In genomic region chr2:162838141-162838500, GRCh38 we compare ENCODE assay signal across 13 cellular contexts. TPM values are rescaled to one million over a fixed set of nuclear protein-coding genes. Genes with fewer than 3 reads are reported as not detected.
DNase-seq lines count a peak whose midpoint lies in the region; ATAC-seq and TF ChIP-seq lines count a peak whose summit lies in the region.
"Had no signal": no experiment of that assay in that cellular context is flagged by ENCODE, and none has a peak within 500 bp of the region (broad histone marks: within the 10 kb centered on the region; RNA-seq: fewer than 3 reads in every experiment).

No MANE protein-coding gene starts in this region.

- peaks cover 5% of the 10 kb centered on the region for H3K9me3 Mint-ChIP-seq in stimulated activated effector memory CD8-positive, alpha-beta T cell treated with anti-CD3 and anti-CD28 coated beads, Interleukin-12 subunit alpha, Interleukin-12 subunit beta, amount 100 ng/mL, for 72 hours

- H3K27me3 ChIP-seq in WERI-Rb-1 (ENCODE audit: insufficient read depth, low read depth, severe bottlenecking) = no peaks in the 10 kb centered on the region

- H3K36me3 ChIP-seq in WERI-Rb-1 (no peaks in the 10 kb centered on the region), mesodermal cell (ENCODE audit: control insufficient read depth, insufficient read depth, low read length) (no peaks in the 10 kb centered on the region)

- H3K4me3 ChIP-seq in WERI-Rb-1 (ENCODE audit: low read depth, low read length) = peak overlapping the region; percentile 96
- peak overlapping the region; percentile 40 for H3K4me3 ChIP-seq in mesodermal cell (ENCODE audit: extremely low read depth, insufficient read depth, low read length, poor library complexity, severe bottlenecking)
- H3K4me3 ChIP-seq: GM12878 had no signal

- H3K4me1 ChIP-seq in mesodermal cell (ENCODE audit: control insufficient read depth, insufficient read depth, low read length, poor library complexity, severe bottlenecking) = peaks cover 6% of the 10 kb centered on the region

- H3K4me1 Mint-ChIP-seq in stimulated activated effector memory CD8-positive, alpha-beta T cell treated with anti-CD3 and anti-CD28 coated beads, Interleukin-12 subunit alpha, Interleukin-12 subunit beta, amount 100 ng/mL, for 72 hours = no peaks in the 10 kb centered on the region

- TF ChIP-seq CTCF in WERI-Rb-1 (IDR thresholded peaks at IDR 0.05; ENCODE audit: low read depth, low read length) = no peak

- no peak overlapping the region for H3K4me3 Mint-ChIP-seq in stimulated activated effector memory CD8-positive, alpha-beta T cell treated with anti-CD3 and anti-CD28 coated beads, Interleukin-12 subunit alpha, Interleukin-12 subunit beta, amount 100 ng/mL, for 72 hours

- H3K36me3 Mint-ChIP-seq in stimulated activated effector memory CD8-positive, alpha-beta T cell treated with anti-CD3 and anti-CD28 coated beads, Interleukin-12 subunit alpha, Interleukin-12 subunit beta, amount 100 ng/mL, for 72 hours = no peaks in the 10 kb centered on the region

- no peak for ATAC-seq in stimulated activated effector memory CD8-positive, alpha-beta T cell treated with anti-CD3 and anti-CD28 coated beads, Interleukin-12 subunit alpha, Interleukin-12 subunit beta, amount 100 ng/mL, for 72 hours
- ATAC-seq: GM12878 had no signal

- H3K27ac Mint-ChIP-seq in stimulated activated effector memory CD8-positive, alpha-beta T cell treated with anti-CD3 and anti-CD28 coated beads, Interleukin-12 subunit alpha, Interleukin-12 subunit beta, amount 100 ng/mL, for 72 hours = no peak overlapping the region

- peak; percentile 61 for DNase-seq in DMS153 (lab: John Stamatoyannopoulos, UW)
- peak; percentile 73 for DNase-seq in NCI-H1105 (lab: John Stamatoyannopoulos, UW)
- no peak for DNase-seq in WERI-Rb-1
- no peak for DNase-seq in stimulated activated effector memory CD8-positive, alpha-beta T cell treated with anti-CD3 and anti-CD28 coated beads, Interleukin-12 subunit alpha, Interleukin-12 subunit beta, amount 100 ng/mL, for 72 hours (ENCODE audit: low spot score in 2 of 2)
- no peak for DNase-seq in occipital lobe (lab: John Stamatoyannopoulos, UW)
- DNase-seq in ureter (ENCODE audit: low spot score) = no peak
- DNase-seq in stimulated activated CD4-positive, alpha-beta T cell treated with anti-CD3 and anti-CD28 coated beads, Interleukin-2, amount 100 ng/mL, for 24 hours = no peak
- DNase-seq: activated T-cell treated with anti-CD3 and anti-CD28 coated beads for 4 hours, SIG-M5 had no signal

- H3K9me3 ChIP-seq in WERI-Rb-1 (ENCODE audit: severe bottlenecking) (no peaks in the 10 kb centered on the region), mesodermal cell (ENCODE audit: control insufficient read depth, low read length) (no peaks in the 10 kb centered on the region)

- WGBS in mesodermal cell (ENCODE audit: insufficient coverage in 2 of 2), 2 experiments = 1 to 6% methylated on average over 8 to 10 of the region's 12 CpGs

- H3K27ac ChIP-seq in WERI-Rb-1 = peak overlapping the region; percentile 57
- H3K27ac ChIP-seq in mesodermal cell (ENCODE audit: low read depth, low read length, severe bottlenecking) = no peak overlapping the region
- H3K27ac ChIP-seq: VCaP had no signal

RNA-seq across cellular contexts. Expression of gene KCNH7, which starts 0.4 kb away (rescaled TPM):
- 0.88 TPM for polyA plus RNA-seq in mesodermal cell (2013, experiment 1 of 2)
- 0.46 TPM for polyA plus RNA-seq in mesodermal cell (2013, experiment 2 of 2)
- total RNA-seq in occipital lobe (103 TPM), ureter (0.81 TPM)
- total RNA-seq: GM12878 had no signal
- polyA plus RNA-seq: esophagus, GM12878 had no signal

Comparison
In these comparisons a context has a peak if more than half of its experiments do, and no peak if none do; other contexts are left out.
1. DNase-seq: peak in DMS153 (single experiment) and NCI-H1105 (single experiment); none in WERI-Rb-1 (single experiment), stimulated activated effector memory CD8-positive, alpha-beta T cell treated with anti-CD3 and anti-CD28 coated beads, Interleukin-12 subunit alpha, Interleukin-12 subunit beta, amount 100 ng/mL, for 72 hours (0 of 2), occipital lobe (single experiment), ureter (single experiment) and stimulated activated CD4-positive, alpha-beta T cell treated with anti-CD3 and anti-CD28 coated beads, Interleukin-2, amount 100 ng/mL, for 24 hours (0 of 2).
2. RNA of gene KCNH7, which starts 0.4 kb away (total RNA-seq): 103 TPM in occipital lobe (single experiment); 0.81 TPM in ureter (single experiment); every median in the first group is over 10 times any median in the second.